ENCODE assay signal across 8 cellular contexts in genomic region chr1:201282931-201283829, GRCh38. TPM values are rescaled to one million over a fixed set of nuclear protein-coding genes. Genes with fewer than 3 reads are reported as not detected.
DNase-seq lines count a peak whose midpoint lies in the region; ATAC-seq and TF ChIP-seq lines count a peak whose summit lies in the region.

PKP1 (plus strand) TSS chr1:201283506; CDS start chr1:201283703, 197 bp downstream.

- no peak within 1 kb of the TSS for H3K4me3 Mint-ChIP-seq in endothelial cell (ENCODE audit: unreplicated experiment)
- no peak within 1 kb of the TSS for H3K4me3 Mint-ChIP-seq in natural killer cell treated with Interleukin-12 subunit alpha and Interleukin-12 subunit beta and Interleukin-15 and Interleukin-18, amount 100 ng/mL, for 72 hours

- H3K4me1 Mint-ChIP-seq in endothelial cell (ENCODE audit: unreplicated experiment) = peaks cover 11% of the 10 kb centered on the region
- peaks cover 0 to 3% of the 10 kb centered on the region in 2 donors for H3K4me1 Mint-ChIP-seq in natural killer cell treated with Interleukin-12 subunit alpha and Interleukin-12 subunit beta and Interleukin-15 and Interleukin-18, amount 100 ng/mL, for 72 hours (ENCODE audit: low read depth in 2 of 2)

- peaks cover 14% of the 10 kb centered on the region for H3K27me3 Mint-ChIP-seq in endothelial cell (ENCODE audit: unreplicated experiment)
- peaks cover 31 to 42% of the 10 kb centered on the region in 2 donors for H3K27me3 Mint-ChIP-seq in natural killer cell treated with Interleukin-12 subunit alpha and Interleukin-12 subunit beta and Interleukin-15 and Interleukin-18, amount 100 ng/mL, for 72 hours

- peak; percentile 46 for DNase-seq in AG08396 (ENCODE audit: low spot score)
- peak; percentile 9 to 56 for DNase-seq in NCI-H524 (lab: John Stamatoyannopoulos, UW)
- peak; percentile 31 for DNase-seq in endothelial cell (ENCODE audit: low spot score)
- no peak for DNase-seq in natural killer cell treated with Interleukin-12 subunit alpha and Interleukin-12 subunit beta and Interleukin-15 and Interleukin-18, amount 100 ng/mL, for 72 hours (ENCODE audit: low spot score)
- DNase-seq in NCI-H1092 treated with DMSO at 0.1 percent for 48 hours (lab: John Stamatoyannopoulos, UW) = no peak
- no peak for DNase-seq in NCI-H226

- no peaks in the 10 kb centered on the region for H3K9me3 Mint-ChIP-seq in endothelial cell (ENCODE audit: unreplicated experiment)
- H3K9me3 Mint-ChIP-seq in natural killer cell treated with Interleukin-12 subunit alpha and Interleukin-12 subunit beta and Interleukin-15 and Interleukin-18, amount 100 ng/mL, for 72 hours = no peaks in the 10 kb centered on the region

- H3K36me3 Mint-ChIP-seq in endothelial cell (ENCODE audit: low read depth, unreplicated experiment) = no peaks in the 10 kb centered on the region
- H3K36me3 Mint-ChIP-seq in natural killer cell treated with Interleukin-12 subunit alpha and Interleukin-12 subunit beta and Interleukin-15 and Interleukin-18, amount 100 ng/mL, for 72 hours = no peaks in the 10 kb centered on the region

- ATAC-seq in natural killer cell treated with Interleukin-12 subunit alpha and Interleukin-12 subunit beta and Interleukin-15 and Interleukin-18, amount 100 ng/mL, for 72 hours = peak; percentile 29 to 71
- ATAC-seq in HG02840 (IDR thresholded peaks at IDR 0.05; ENCODE audit: low FRiP score, unreplicated experiment) = no peak
- no peak for ATAC-seq in GM18517 (IDR thresholded peaks at IDR 0.05; ENCODE audit: unreplicated experiment)

- TF ChIP-seq CTCF in endothelial cell (IDR thresholded peaks at IDR 0.05; ENCODE audit: unreplicated experiment) = no peak

- H3K27ac Mint-ChIP-seq in endothelial cell (ENCODE audit: unreplicated experiment) = no peak within 1 kb of the TSS
- no peak within 1 kb of the TSS for H3K27ac Mint-ChIP-seq in natural killer cell treated with Interleukin-12 subunit alpha and Interleukin-12 subunit beta and Interleukin-15 and Interleukin-18, amount 100 ng/mL, for 72 hours

RNA-seq across cellular contexts. Expression of gene PKP1, which starts in this region (rescaled TPM):
- total RNA-seq in endothelial cell (ENCODE audit: unreplicated experiment) = 0.64 TPM
- total RNA-seq in natural killer cell treated with Interleukin-12 subunit alpha and Interleukin-12 subunit beta and Interleukin-15 and Interleukin-18, amount 100 ng/mL, for 72 hours = not detected

Comparison
In these comparisons a context has a peak if more than half of its experiments do, and no peak if none do; other contexts are left out.
1. Peak in DNase-seq in endothelial cell; RNA of the gene not detected or under 1 TPM.
2. Peak in ATAC-seq in natural killer cell treated with Interleukin-12 subunit alpha and Interleukin-12 subunit beta and Interleukin-15 and Interleukin-18, amount 100 ng/mL, for 72 hours; RNA of the gene not detected or under 1 TPM.
3. DNase-seq: peak in AG08396 (single experiment) and NCI-H524 (2 of 2); none in natural killer cell treated with Interleukin-12 subunit alpha and Interleukin-12 subunit beta and Interleukin-15 and Interleukin-18, amount 100 ng/mL, for 72 hours (single experiment), NCI-H1092 treated with DMSO at 0.1 percent for 48 hours (single experiment) and NCI-H226 (single experiment).